18 cellular contexts compared by ENCODE assay signal in the genomic region with DNA sequence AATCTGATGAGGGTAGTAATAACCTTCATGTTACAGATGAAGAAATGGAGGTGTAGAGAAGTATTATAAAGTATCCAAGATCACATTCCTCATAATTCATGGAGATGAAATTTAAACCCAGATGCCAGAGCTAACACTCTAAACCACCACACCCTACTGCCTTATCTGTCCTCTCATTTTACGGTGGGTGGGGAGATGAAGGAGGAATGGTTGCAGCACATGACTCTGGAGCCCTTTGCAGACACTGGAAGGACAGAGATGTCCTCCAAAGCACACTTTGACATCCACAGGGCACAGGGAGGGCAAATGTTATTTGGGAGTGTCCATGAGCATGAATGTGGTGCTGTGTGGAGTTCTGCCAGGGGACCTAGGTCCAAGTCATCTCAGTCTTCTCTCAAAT. TPM values are rescaled to one million over a fixed set of nuclear protein-coding genes. Genes with fewer than 3 reads are reported as not detected.
"Had no signal": no experiment of that assay in that cellular context is flagged by ENCODE, and none has a peak within 500 bp of the region (broad histone marks: within the 10 kb centered on the region; RNA-seq: fewer than 3 reads in every experiment).

No MANE protein-coding gene starts in this region.

- H3K4me3 ChIP-seq: MG63 had no signal

- H3K36me3 Mint-ChIP-seq: activated naive CD4-positive, alpha-beta T cell treated with anti-CD3 and anti-CD28 coated beads, Interleukin-2, amount 10 ng/mL, durations not matched to agents 7 days and 5 days; activated naive CD8-positive, alpha-beta T cell treated with anti-CD3 and anti-CD28 coated beads for 36 hours had no signal

- H3K9ac ChIP-seq: KMS-11 had no signal

- H3K9me3 ChIP-seq: MG63 had no signal

- H3K4me1 Mint-ChIP-seq: activated CD4-positive, alpha-beta memory T cell treated with anti-CD3 and anti-CD28 coated beads, Interleukin-2, amount 10 ng/mL, durations not matched to agents 7 days and 5 days; activated CD4-positive, alpha-beta T cell treated with anti-CD3 and anti-CD28 coated beads for 36 hours; activated naive CD4-positive, alpha-beta T cell treated with anti-CD3 and anti-CD28 coated beads, Interleukin-2, amount 10 ng/mL, durations not matched to agents 7 days and 5 days; activated naive CD8-positive, alpha-beta T cell treated with anti-CD3 and anti-CD28 coated beads for 36 hours had no signal

- DNase-seq: activated CD4-positive, alpha-beta memory T cell treated with anti-CD3 and anti-CD28 coated beads, Interleukin-2, amount 10 ng/mL, durations not matched to agents 7 days and 5 days; activated CD4-positive, alpha-beta T cell treated with anti-CD3 and anti-CD28 coated beads for 36 hours; activated CD4-positive, alpha-beta T cell treated with anti-CD3 and anti-CD28 coated beads, Interleukin-2, amount 50 U/mL, for 1 hour; activated CD8-positive, alpha-beta memory T cell treated with anti-CD3 and anti-CD28 coated beads, Interleukin-2, amount 50 U/mL, for 4 hours; activated gamma-delta T cell treated with Interleukin-2 at 50 U/mL for 16 hours; activated naive CD4-positive, alpha-beta T cell treated with anti-CD3 and anti-CD28 coated beads, Interleukin-2, amount 10 ng/mL, durations not matched to agents 7 days and 5 days; activated naive CD8-positive, alpha-beta T cell treated with anti-CD3 and anti-CD28 coated beads for 36 hours; activated T-cell treated with anti-CD3 and anti-CD28 coated beads, Interleukin-2, amount 50 U/mL, for 72 hours; brain microvascular endothelial cell; MG63; MV-4-11; T-helper 17 cell; T-helper 9 cell; WERI-Rb-1 had no signal

- H3K36me3 ChIP-seq: brain microvascular endothelial cell, MG63, WERI-Rb-1 had no signal

- H3K9me3 Mint-ChIP-seq: activated CD4-positive, alpha-beta memory T cell treated with anti-CD3 and anti-CD28 coated beads, Interleukin-2, amount 10 ng/mL, durations not matched to agents 7 days and 5 days; activated naive CD4-positive, alpha-beta T cell treated with anti-CD3 and anti-CD28 coated beads, Interleukin-2, amount 10 ng/mL, durations not matched to agents 7 days and 5 days; activated naive CD8-positive, alpha-beta T cell treated with anti-CD3 and anti-CD28 coated beads for 36 hours; activated T-cell treated with anti-CD3 and anti-CD28 coated beads, Interleukin-2, amount 50 U/mL, for 72 hours; activated T-helper 2 cell treated with anti-CD3 and anti-CD28 coated beads, Interferon-gamma antibody, Interleukin-2, Interleukin-4, amounts not matched to agents 10 μg/mL and 5 μg/mL and 100 μg/mL, durations not matched to agents 14 hours and 24 hours and 36 hours had no signal

- H3K4me3 Mint-ChIP-seq: activated CD4-positive, alpha-beta memory T cell treated with anti-CD3 and anti-CD28 coated beads, Interleukin-2, amount 10 ng/mL, durations not matched to agents 7 days and 5 days; activated CD4-positive, alpha-beta T cell treated with anti-CD3 and anti-CD28 coated beads for 36 hours; activated naive CD4-positive, alpha-beta T cell treated with anti-CD3 and anti-CD28 coated beads, Interleukin-2, amount 10 ng/mL, durations not matched to agents 7 days and 5 days; activated naive CD8-positive, alpha-beta T cell treated with anti-CD3 and anti-CD28 coated beads for 36 hours; activated T-cell treated with anti-CD3 and anti-CD28 coated beads, Interleukin-2, amount 50 U/mL, for 72 hours; T-helper 17 cell had no signal

- H3K27ac ChIP-seq: brain microvascular endothelial cell, KMS-11, WERI-Rb-1 had no signal

- H3K27ac Mint-ChIP-seq: activated CD4-positive, alpha-beta memory T cell treated with anti-CD3 and anti-CD28 coated beads, Interleukin-2, amount 10 ng/mL, durations not matched to agents 7 days and 5 days; activated CD4-positive, alpha-beta T cell treated with anti-CD3 and anti-CD28 coated beads for 36 hours; activated naive CD4-positive, alpha-beta T cell treated with anti-CD3 and anti-CD28 coated beads, Interleukin-2, amount 10 ng/mL, durations not matched to agents 7 days and 5 days; activated naive CD8-positive, alpha-beta T cell treated with anti-CD3 and anti-CD28 coated beads for 36 hours; activated T-cell treated with anti-CD3 and anti-CD28 coated beads, Interleukin-2, amount 50 U/mL, for 72 hours; activated T-helper 2 cell treated with anti-CD3 and anti-CD28 coated beads, Interferon-gamma antibody, Interleukin-2, Interleukin-4, amounts not matched to agents 10 μg/mL and 5 μg/mL and 100 μg/mL, durations not matched to agents 14 hours and 24 hours and 36 hours; T-helper 17 cell had no signal

- H3K27me3 ChIP-seq: brain microvascular endothelial cell, MG63 had no signal

RNA-seq across cellular contexts. Expression of a gene that starts 1.1 kb away (rescaled TPM):
- total RNA-seq: activated T-cell treated with anti-CD3 and anti-CD28 coated beads, Interleukin-2, amount 50 U/mL, for 72 hours; activated T-helper 2 cell treated with anti-CD3 and anti-CD28 coated beads, Interferon-gamma antibody, Interleukin-2, Interleukin-4, amounts not matched to agents 10 μg/mL and 5 μg/mL and 100 μg/mL, durations not matched to agents 14 hours and 24 hours and 36 hours; cardiac septum; SK-MEL-5 had no signal
